24 cellular contexts compared by ENCODE assay signal in genomic region chr6:146590492-146590891, GRCh38. TPM values are rescaled to one million over a fixed set of nuclear protein-coding genes. Genes with fewer than 3 reads are reported as not detected.
"Had no signal": no experiment of that assay in that cellular context is flagged by ENCODE, and none has a peak within 500 bp of the region (broad histone marks: within the 10 kb centered on the region; RNA-seq: fewer than 3 reads in every experiment).

No MANE protein-coding gene starts in this region.

- DNase-seq: effector memory CD4-positive, alpha-beta T cell; glutamatergic neuron; immature natural killer cell; left cardiac atrium; left ventricle myocardium inferior; lower lobe of right lung; natural killer cell; posterior cingulate gyrus; small intestine; stimulated activated CD4-positive, alpha-beta T cell treated with anti-CD3 and anti-CD28 coated beads, Interleukin-12 subunit alpha, Interleukin-12 subunit beta, amount 100 ng/mL, for 4 hours; stimulated activated naive CD4-positive, alpha-beta T cell treated with Interleukin-2 at 50 U/mL for 16 hours had no signal

- ATAC-seq: gastroesophageal sphincter, left cardiac atrium, lower lobe of right lung, natural killer cell had no signal

- H3K27ac ChIP-seq: coronary artery, epithelial cell of prostate, esophagus muscularis mucosa, gastroesophageal sphincter, left ventricle myocardium inferior, lower lobe of right lung, right atrium auricular region had no signal

- H3K4me1 ChIP-seq: esophagus muscularis mucosa, gastroesophageal sphincter, left ventricle myocardium inferior, lower lobe of right lung, right atrium auricular region had no signal

- H3K27me3 ChIP-seq: esophagus muscularis mucosa, gastroesophageal sphincter, right atrium auricular region had no signal

RNA-seq across cellular contexts. Expression of gene ADGB, which starts 8.3 kb away (rescaled TPM):
- total RNA-seq: esophagus muscularis mucosa, fibroblast of villous mesenchyme, gastroesophageal sphincter, left cardiac atrium, left ventricle myocardium inferior, mesothelial cell of epicardium, mucosa of gallbladder, myocyte, natural killer cell, neural crest cell, osteocyte, pulmonary artery endothelial cell, right atrium auricular region had no signal
- polyA plus RNA-seq: immature natural killer cell, keratinocyte, small intestine had no signal
